In genomic region chr7:20216637-20217036, GRCh38 we compare ENCODE assay signal across 17 cellular contexts. TPM values are rescaled to one million over a fixed set of nuclear protein-coding genes. Genes with fewer than 3 reads are reported as not detected.
DNase-seq lines count a peak whose midpoint lies in the region; ATAC-seq and TF ChIP-seq lines count a peak whose summit lies in the region.
"Had no signal": no experiment of that assay in that cellular context is flagged by ENCODE, and none has a peak within 500 bp of the region (broad histone marks: within the 10 kb centered on the region; RNA-seq: fewer than 3 reads in every experiment).

No MANE protein-coding gene starts in this region.

- H3K36me3 Mint-ChIP-seq in progenitor cell of endocrine pancreas (ENCODE audit: insufficient read depth): peaks cover 11% of the 10 kb centered on the region
- H3K36me3 Mint-ChIP-seq: immature natural killer cell had no signal

- H3K9me3 Mint-ChIP-seq in progenitor cell of endocrine pancreas (ENCODE audit: low read depth): peaks cover 15% of the 10 kb centered on the region
- H3K9me3 Mint-ChIP-seq: activated CD4-positive, alpha-beta T cell treated with anti-CD3 and anti-CD28 coated beads, Interleukin-2, amount 10 ng/mL, durations not matched to agents 7 days and 5 days; T-helper 1 cell treated with Interleukin-12 subunit alpha and Interleukin-12 subunit beta and Interleukin-4 antibody, amounts not matched to agents 30 μg/mL and 1 μg/mL, for 36 hours had no signal

- no peaks in the 10 kb centered on the region for H3K27me3 Mint-ChIP-seq in progenitor cell of endocrine pancreas

- TF ChIP-seq CTCF in GM12864 (IDR thresholded peaks at IDR 0.05; ENCODE audit: low read depth, low read length, missing control alignments) (no peak), NB4 (IDR thresholded peaks at IDR 0.05; ENCODE audit: low read depth, low read length) (no peak), progenitor cell of endocrine pancreas (IDR thresholded peaks at IDR 0.05; ENCODE audit: unreplicated experiment) (no peak)

- DNase-seq in GM12864 (ENCODE audit: low read depth): no peak
- no peak for DNase-seq in NB4 (ENCODE audit: low read depth)
- no peak for DNase-seq in epithelial cell of prostate (ENCODE audit: low read depth, low spot score)
- DNase-seq in progenitor cell of endocrine pancreas (ENCODE audit: low spot score, unreplicated experiment): no peak
- no peak for DNase-seq in ureter (ENCODE audit: low spot score)
- DNase-seq in HAP-1 (ENCODE audit: low spot score in 2 of 2): no peak
- no peak for DNase-seq in GM19240 (ENCODE audit: insufficient read length, low spot score)
- DNase-seq: activated T-cell treated with anti-CD3 and anti-CD28 coated beads, Interleukin-2, amount 50 U/mL, for 72 hours; amniotic stem cell; BE2C; retina; stimulated activated CD4-positive, alpha-beta T cell treated with anti-CD3 and anti-CD28 coated beads, Interleukin-2, amount 100 ng/mL, for 24 hours had no signal

- no peaks in the 10 kb centered on the region for H3K27me3 ChIP-seq in HAP-1 (ENCODE audit: low read depth)
- H3K27me3 ChIP-seq: BE2C had no signal

- H3K4me1 ChIP-seq in HAP-1: no peaks in the 10 kb centered on the region

- no peak for TF ChIP-seq POLR2A in NB4 (IDR thresholded peaks at IDR 0.05; ENCODE audit: extremely low read depth, insufficient read length)

- ATAC-seq in HG03280 (IDR thresholded peaks at IDR 0.05; ENCODE audit: unreplicated experiment): no peak

- peaks cover 50% of the 10 kb centered on the region for H3K4me1 Mint-ChIP-seq in progenitor cell of endocrine pancreas (ENCODE audit: low read depth)

- in situ Hi-C loops in HAP-1 (cut with MboI; ENCODE audit: low sequenced_read_pairs): no loop called here

- peak overlapping the region; percentile 51 for H3K4me3 ChIP-seq in GM12864 (ENCODE audit: low read depth, low read length)
- peak overlapping the region; percentile 51 for H3K4me3 ChIP-seq in NB4 (ENCODE audit: low read depth, low read length)
- no peak overlapping the region for H3K4me3 ChIP-seq in HAP-1
- H3K4me3 ChIP-seq: mucosa of descending colon had no signal

- H3K36me3 ChIP-seq in HAP-1 (replicated peaks): no peaks in the 10 kb centered on the region
- H3K36me3 ChIP-seq: BE2C had no signal

- H3K9me3 ChIP-seq in HAP-1: no peaks in the 10 kb centered on the region
- H3K9me3 ChIP-seq: BE2C, mucosa of descending colon had no signal

- peak overlapping the region; percentile 96 for H3K27ac ChIP-seq in epithelial cell of prostate

- peak overlapping the region; percentile 71 for H3K4me3 Mint-ChIP-seq in progenitor cell of endocrine pancreas (ENCODE audit: low read depth)
- H3K4me3 Mint-ChIP-seq: activated CD4-positive, alpha-beta T cell treated with anti-CD3 and anti-CD28 coated beads, Interleukin-2, amount 10 ng/mL, durations not matched to agents 7 days and 5 days; T-helper 1 cell treated with Interleukin-12 subunit alpha and Interleukin-12 subunit beta and Interleukin-4 antibody, amounts not matched to agents 30 μg/mL and 1 μg/mL, for 36 hours had no signal

- peak overlapping the region; percentile 99 for H3K27ac Mint-ChIP-seq in progenitor cell of endocrine pancreas
- H3K27ac Mint-ChIP-seq: activated CD4-positive, alpha-beta T cell treated with anti-CD3 and anti-CD28 coated beads, Interleukin-2, amount 10 ng/mL, durations not matched to agents 7 days and 5 days; activated T-cell treated with anti-CD3 and anti-CD28 coated beads, Interleukin-2, amount 50 U/mL, for 72 hours; T-helper 1 cell treated with Interleukin-12 subunit alpha and Interleukin-12 subunit beta and Interleukin-4 antibody, amounts not matched to agents 30 μg/mL and 1 μg/mL, for 36 hours had no signal

RNA-seq across cellular contexts. Expression of gene MACC1, which starts 0.5 kb away (rescaled TPM):
- total RNA-seq in progenitor cell of endocrine pancreas (16.1 and 21.3 TPM in 2 replicates), ureter (35.2 TPM)
